Comparison of ENCODE assay signal across 18 cellular contexts in genomic region chr12:48796976-48797375, GRCh38. TPM values are rescaled to one million over a fixed set of nuclear protein-coding genes. Genes with fewer than 3 reads are reported as not detected.
DNase-seq lines count a peak whose midpoint lies in the region; ATAC-seq and TF ChIP-seq lines count a peak whose summit lies in the region.
"Had no signal": no experiment of that assay in that cellular context is flagged by ENCODE, and none has a peak within 500 bp of the region (broad histone marks: within the 10 kb centered on the region; RNA-seq: fewer than 3 reads in every experiment).

No MANE protein-coding gene starts in this region.

- ATAC-seq in body of pancreas (no peak), HG02571 (IDR thresholded peaks at IDR 0.05; ENCODE audit: unreplicated experiment) (no peak)
- ATAC-seq: effector memory CD8-positive, alpha-beta T cell had no signal

- no peaks in the 10 kb centered on the region for H4K20me1 ChIP-seq in BLaER1 treated with 17β-estradiol and CSF1 and Interleukin-3, amounts not matched to agents 10 nM and 100 nM
- H4K20me1 ChIP-seq: BLaER1 had no signal

- 75 to 80% methylated on average over 2 to 3 of the region's 3 CpGs for WGBS in body of pancreas, 2 donors

- H3K36me3 ChIP-seq in BLaER1 treated with 17β-estradiol and CSF1 and Interleukin-3, amounts not matched to agents 10 nM and 100 nM = no peaks in the 10 kb centered on the region
- H3K36me3 ChIP-seq in body of pancreas (replicated peaks in 1 of 2; ENCODE audit: insufficient read depth in 1 of 2, low read depth in 2 of 2) = no peaks in the 10 kb centered on the region
- H3K36me3 ChIP-seq: BLaER1, prostate gland had no signal

- no peak overlapping the region for H3K4me3 ChIP-seq in BLaER1 treated with 17β-estradiol and CSF1 and Interleukin-3, amounts not matched to agents 10 nM and 100 nM
- no peak overlapping the region for H3K4me3 ChIP-seq in body of pancreas
- H3K4me3 ChIP-seq: BLaER1, prostate gland had no signal

- intact Hi-C loops in body of pancreas (cut with DNase I) = loop anchor here (2.0 kb wide), 1 partner anchor 44 kb away; no protein-coding TSS in a partner anchor

- H3K9ac ChIP-seq in BLaER1 treated with 17β-estradiol and CSF1 and Interleukin-3, amounts not matched to agents 10 nM and 100 nM = peak overlapping the region in 1 of 11 experiments; percentile 41; a peak in 1 of 22 replicates
- H3K9ac ChIP-seq: BLaER1 had no signal

- peak overlapping the region in 9 of 11 experiments; percentile 4 to 62 (median 41); a peak in 15 of 22 replicates for H3K4me2 ChIP-seq in BLaER1 treated with 17β-estradiol and CSF1 and Interleukin-3, amounts not matched to agents 10 nM and 100 nM
- H3K4me2 ChIP-seq: BLaER1 had no signal

- H3K27me3 ChIP-seq in BLaER1 treated with 17β-estradiol and CSF1 and Interleukin-3, amounts not matched to agents 10 nM and 100 nM = no peaks in the 10 kb centered on the region
- no peaks in the 10 kb centered on the region for H3K27me3 ChIP-seq in body of pancreas
- H3K27me3 ChIP-seq: BLaER1 had no signal

- no peak for TF ChIP-seq POLR2A in body of pancreas (IDR thresholded peaks at IDR 0.05)

- no peak for TF ChIP-seq CTCF in body of pancreas (IDR thresholded peaks at IDR 0.05)

- H3K27ac ChIP-seq in BLaER1 treated with 17β-estradiol and CSF1 and Interleukin-3, amounts not matched to agents 10 nM and 100 nM = no peak overlapping the region
- no peak overlapping the region for H3K27ac ChIP-seq in body of pancreas
- H3K27ac ChIP-seq: BLaER1, prostate gland had no signal

- no peaks in the 10 kb centered on the region for H3K9me3 ChIP-seq in BLaER1 treated with 17β-estradiol and CSF1 and Interleukin-3, amounts not matched to agents 10 nM and 100 nM (replicated peaks in 1 of 11)
- no peaks in the 10 kb centered on the region for H3K9me3 ChIP-seq in body of pancreas
- H3K9me3 ChIP-seq: BLaER1, prostate gland had no signal

- H3K4me1 ChIP-seq in BLaER1 treated with 17β-estradiol and CSF1 and Interleukin-3, amounts not matched to agents 10 nM and 100 nM = peaks cover 14 to 38% (median 33%) of the 10 kb centered on the region in 10 experiments
- peaks cover 13% of the 10 kb centered on the region for H3K4me1 ChIP-seq in body of pancreas
- H3K4me1 ChIP-seq: prostate gland had no signal

- DNase-seq in DMS79 treated with DMSO at 0.1 percent for 48 hours (lab: John Stamatoyannopoulos, UW) (peak; percentile 27), NOMO-1 treated with DMSO at 0.1 percent for 48 hours (lab: John Stamatoyannopoulos, UW; ENCODE audit: unreplicated experiment) (peak; percentile 82), amniotic epithelial cell (ENCODE audit: low read depth) (peak; percentile 34), body of pancreas (no peak), iPS-NIHi7 (ENCODE audit: extremely low spot score) (no peak)
- DNase-seq: activated CD4-positive, alpha-beta T cell treated with anti-CD3 and anti-CD28 coated beads, Interleukin-2, amount 10 ng/mL, durations not matched to agents 24 days and 14 days; amygdala; cerebellar nuclear complex; effector memory CD8-positive, alpha-beta T cell; head of caudate nucleus; NCI-H2227 treated with DMSO at 0.1 percent for 48 hours; Right ventricle myocardium superior; stimulated activated naive CD4-positive, alpha-beta T cell; trophoblast cell had no signal

RNA-seq across cellular contexts. Expression of gene ADCY6, which starts 8.1 kb away (rescaled TPM):
- 10 to 100 TPM; 38.6 to 59.1 TPM for total RNA-seq in body of pancreas

RNA-seq across cellular contexts. Expression of gene CACNB3, which starts 21.3 kb away (rescaled TPM):
- total RNA-seq in body of pancreas = 1 to 10 TPM; 4.0 to 6.7 TPM

RNA-seq across cellular contexts. Expression of gene DDX23, which starts 55.0 kb away (rescaled TPM):
- total RNA-seq in body of pancreas = 10 to 100 TPM; 37.4 to 50.8 TPM

Comparison
In these comparisons a context has a peak if more than half of its experiments do, and no peak if none do; other contexts are left out.
1. DNase-seq: peak in DMS79 treated with DMSO at 0.1 percent for 48 hours (single experiment), NOMO-1 treated with DMSO at 0.1 percent for 48 hours (single experiment) and amniotic epithelial cell (single experiment); none in body of pancreas (0 of 4) and iPS-NIHi7 (single experiment).